ENCODE assay signal across 15 cellular contexts in the genomic region with DNA sequence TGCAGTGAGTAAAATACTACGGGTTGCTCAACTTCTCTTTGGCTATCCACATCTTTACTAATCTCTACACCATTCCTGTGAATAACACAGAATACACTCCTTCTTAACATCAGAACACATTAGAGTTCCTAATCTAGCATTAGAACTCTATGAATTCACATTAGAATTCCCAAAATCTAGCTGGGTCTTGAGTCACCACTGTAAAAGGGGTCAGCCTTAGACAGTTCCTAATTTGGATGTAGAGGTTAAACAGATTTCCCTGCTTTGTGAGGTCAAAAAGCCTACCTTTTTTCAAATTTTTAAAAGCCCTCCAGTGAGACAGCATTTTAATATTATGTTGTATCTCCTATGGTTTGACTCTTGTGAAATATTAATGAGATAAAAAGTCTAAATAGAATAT. TPM values are rescaled to one million over a fixed set of nuclear protein-coding genes. Genes with fewer than 3 reads are reported as not detected.
DNase-seq lines count a peak whose midpoint lies in the region; ATAC-seq and TF ChIP-seq lines count a peak whose summit lies in the region.
"Had no signal": no experiment of that assay in that cellular context is flagged by ENCODE, and none has a peak within 500 bp of the region (broad histone marks: within the 10 kb centered on the region; RNA-seq: fewer than 3 reads in every experiment).

No MANE protein-coding gene starts in this region.

- peaks cover 100% of the 10 kb centered on the region for H3K79me2 ChIP-seq in PC-9 (ENCODE audit: low read depth)

- no peaks in the 10 kb centered on the region for H3K9me2 ChIP-seq in PC-9 (ENCODE audit: insufficient read depth)

- H3K4me3 ChIP-seq in PC-9 (no peak overlapping the region), thyroid gland (replicated peaks in 1 of 3) (no peak overlapping the region)
- H3K4me3 ChIP-seq: K562, transverse colon had no signal

- ATAC-seq in activated naive CD4-positive, alpha-beta T cell treated with anti-CD3 and anti-CD28 coated beads, Interleukin-2, amount 50 U/mL, for 72 hours = no peak
- ATAC-seq in stimulated activated naive CD8-positive, alpha-beta T cell treated with anti-CD3 and anti-CD28 coated beads, Interleukin-15, amount 100 ng/mL, for 72 hours = no peak
- ATAC-seq: foreskin keratinocyte, K562 had no signal

- H3K36me3 ChIP-seq in PC-9 (ENCODE audit: low read depth) = peaks cover 82% of the 10 kb centered on the region
- H3K36me3 ChIP-seq in thyroid gland = peaks cover 17 to 19% of the 10 kb centered on the region in 2 donors

- intact Hi-C loops in PC-9 (cut with micrococcal nuclease; ENCODE audit: unreplicated experiment) = loop anchor here (10.0 kb wide), 1 partner anchor 123 kb away; a partner anchor contains a TSS
- intact Hi-C loops in thyroid gland (cut with DNase I) = loop anchor here (10.0 kb wide), 1 partner anchor 123 kb away; a partner anchor contains a TSS

- peak overlapping the region; percentile 39; the same call in 1 of the 2 replicates for H3K4me2 ChIP-seq in PC-9

- H4K20me1 ChIP-seq in PC-9 (ENCODE audit: insufficient read depth) = peaks cover 98% of the 10 kb centered on the region

- H3K36me3 Mint-ChIP-seq in activated naive CD4-positive, alpha-beta T cell treated with anti-CD3 and anti-CD28 coated beads, Interleukin-2, amount 10 ng/mL, durations not matched to agents 7 days and 5 days = peaks cover 78% of the 10 kb centered on the region
- H3K36me3 Mint-ChIP-seq in activated naive CD4-positive, alpha-beta T cell treated with anti-CD3 and anti-CD28 coated beads, Interleukin-2, amount 50 U/mL, for 72 hours = peaks cover 40 to 86% of the 10 kb centered on the region in 2 donors
- H3K36me3 Mint-ChIP-seq in chondrocyte (ENCODE audit: low read depth) = peaks cover 33% of the 10 kb centered on the region

- H3K27me3 Mint-ChIP-seq in activated naive CD4-positive, alpha-beta T cell treated with anti-CD3 and anti-CD28 coated beads, Interleukin-2, amount 10 ng/mL, durations not matched to agents 7 days and 5 days = no peaks in the 10 kb centered on the region
- H3K27me3 Mint-ChIP-seq in chondrocyte (ENCODE audit: low read depth) = no peaks in the 10 kb centered on the region
- no peaks in the 10 kb centered on the region for H3K27me3 Mint-ChIP-seq in stimulated activated naive CD8-positive, alpha-beta T cell treated with anti-CD3 and anti-CD28 coated beads, Interleukin-15, amount 100 ng/mL, for 72 hours

- H3F3A ChIP-seq in PC-9 (ENCODE audit: insufficient read depth, low read depth) = peaks cover 91% of the 10 kb centered on the region

- no peak for DNase-seq in activated naive CD4-positive, alpha-beta T cell treated with anti-CD3 and anti-CD28 coated beads, Interleukin-2, amount 10 ng/mL, durations not matched to agents 7 days and 5 days
- DNase-seq in activated naive CD4-positive, alpha-beta T cell treated with anti-CD3 and anti-CD28 coated beads, Interleukin-2, amount 50 U/mL, for 72 hours (ENCODE audit: low spot score in 2 of 2) = no peak
- DNase-seq in PC-9 (no peak), chondrocyte (ENCODE audit: low spot score) (no peak), substantia nigra (lab: John Stamatoyannopoulos, UW) (no peak), thyroid gland (no peak), NCI-H1092 (lab: John Stamatoyannopoulos, UW) (no peak)
- DNase-seq in stimulated activated naive CD8-positive, alpha-beta T cell treated with anti-CD3 and anti-CD28 coated beads, Interleukin-15, amount 100 ng/mL, for 72 hours = no peak
- DNase-seq: foreskin keratinocyte, NCI-H1694, NCI-H69, posterior cingulate gyrus, transverse colon had no signal

- H3K27me3 ChIP-seq in PC-9 (ENCODE audit: insufficient read depth, low read depth) (no peaks in the 10 kb centered on the region), thyroid gland (no peaks in the 10 kb centered on the region)
- H3K27me3 ChIP-seq: foreskin keratinocyte, transverse colon had no signal

- H3K27ac Mint-ChIP-seq in activated naive CD4-positive, alpha-beta T cell treated with anti-CD3 and anti-CD28 coated beads, Interleukin-2, amount 10 ng/mL, durations not matched to agents 7 days and 5 days = peak overlapping the region; percentile 2
- H3K27ac Mint-ChIP-seq in activated naive CD4-positive, alpha-beta T cell treated with anti-CD3 and anti-CD28 coated beads, Interleukin-2, amount 50 U/mL, for 72 hours = peak overlapping the region in 1 of 2 donors; percentile 100
- H3K27ac Mint-ChIP-seq in chondrocyte (ENCODE audit: unreplicated experiment) = peak overlapping the region; percentile 78
- no peak overlapping the region for H3K27ac Mint-ChIP-seq in stimulated activated naive CD8-positive, alpha-beta T cell treated with anti-CD3 and anti-CD28 coated beads, Interleukin-15, amount 100 ng/mL, for 72 hours

- no peak for TF ChIP-seq CTCF in PC-9 (conservative IDR thresholded peaks at IDR 0.05)
- TF ChIP-seq CTCF in chondrocyte (IDR thresholded peaks at IDR 0.05) = no peak
- TF ChIP-seq CTCF in thyroid gland (IDR thresholded peaks at IDR 0.05) = no peak

- CTCF ChIA-PET in activated naive CD4-positive, alpha-beta T cell treated with anti-CD3 and anti-CD28 coated beads, Interleukin-2, amount 10 ng/mL, durations not matched to agents 7 days and 5 days (lab: Charles Lee) = no interaction called here
- CTCF ChIA-PET in PC-9 (lab: Charles Lee) = no interaction called here

- H3K4me1 ChIP-seq in PC-9 (replicated peaks; ENCODE audit: insufficient read depth) (peaks cover 51% of the 10 kb centered on the region), thyroid gland (peaks cover 41 to 46% of the 10 kb centered on the region in 2 donors)

- 68 to 83% methylated on average over 1 of the region's 1 CpG for WGBS in thyroid gland, 2 donors

- H3K27ac ChIP-seq in PC-9 (peak overlapping the region; percentile 20; the same call in 1 of the 2 replicates), substantia nigra (ENCODE audit: low read depth, low read length, poor library complexity, severe bottlenecking) (no peak overlapping the region), thyroid gland (no peak overlapping the region)
- H3K27ac ChIP-seq: foreskin keratinocyte, transverse colon had no signal

- H3K4me1 Mint-ChIP-seq in activated naive CD4-positive, alpha-beta T cell treated with anti-CD3 and anti-CD28 coated beads, Interleukin-2, amount 10 ng/mL, durations not matched to agents 7 days and 5 days = peaks cover 91% of the 10 kb centered on the region
- peaks cover 85% of the 10 kb centered on the region for H3K4me1 Mint-ChIP-seq in chondrocyte (ENCODE audit: low read depth)
- H3K4me1 Mint-ChIP-seq in stimulated activated naive CD8-positive, alpha-beta T cell treated with anti-CD3 and anti-CD28 coated beads, Interleukin-15, amount 100 ng/mL, for 72 hours = peaks cover 90% of the 10 kb centered on the region

- H3K9me3 Mint-ChIP-seq in activated naive CD4-positive, alpha-beta T cell treated with anti-CD3 and anti-CD28 coated beads, Interleukin-2, amount 10 ng/mL, durations not matched to agents 7 days and 5 days = no peaks in the 10 kb centered on the region
- no peaks in the 10 kb centered on the region for H3K9me3 Mint-ChIP-seq in activated naive CD4-positive, alpha-beta T cell treated with anti-CD3 and anti-CD28 coated beads, Interleukin-2, amount 50 U/mL, for 72 hours
- H3K9me3 Mint-ChIP-seq in chondrocyte (ENCODE audit: low read depth) = no peaks in the 10 kb centered on the region
- H3K9me3 Mint-ChIP-seq in stimulated activated naive CD8-positive, alpha-beta T cell treated with anti-CD3 and anti-CD28 coated beads, Interleukin-15, amount 100 ng/mL, for 72 hours = no peaks in the 10 kb centered on the region
- H3K9me3 Mint-ChIP-seq: mesothelial cell of epicardium had no signal

- no peak overlapping the region for H3K4me3 Mint-ChIP-seq in activated naive CD4-positive, alpha-beta T cell treated with anti-CD3 and anti-CD28 coated beads, Interleukin-2, amount 10 ng/mL, durations not matched to agents 7 days and 5 days
- H3K4me3 Mint-ChIP-seq in chondrocyte (ENCODE audit: unreplicated experiment) = no peak overlapping the region
- peak overlapping the region; percentile 29 to 100 for H3K4me3 Mint-ChIP-seq in stimulated activated naive CD8-positive, alpha-beta T cell treated with anti-CD3 and anti-CD28 coated beads, Interleukin-15, amount 100 ng/mL, for 72 hours

- no peak for TF ChIP-seq POLR2A in thyroid gland (IDR thresholded peaks at IDR 0.05)

- H3K9me3 ChIP-seq in PC-9 (ENCODE audit: insufficient read depth, low read depth) = no peaks in the 10 kb centered on the region
- no peaks in the 10 kb centered on the region for H3K9me3 ChIP-seq in thyroid gland
- H3K9me3 ChIP-seq: transverse colon had no signal

- BruUV-seq in PC-9 (replicated peaks; lab: Mats Ljungman, UMichigan) = no TSS peak

- H2AFZ ChIP-seq in PC-9 = no peak overlapping the region

- POLR2A ChIA-PET in PC-9 (lab: Charles Lee; ENCODE audit: unreplicated experiment) = no interaction called here

RNA-seq across cellular contexts. Expression of a gene that starts 7.4 kb away (rescaled TPM):
- 1,000 to 10,000 TPM in 1 of 2 donors, 100 to 1,000 TPM in 1; 948 to 1,048 TPM for total RNA-seq in activated naive CD4-positive, alpha-beta T cell treated with anti-CD3 and anti-CD28 coated beads, Interleukin-2, amount 50 U/mL, for 72 hours
- total RNA-seq in PC-9 (2021) = 486 and 550 TPM in 2 replicates
- total RNA-seq in chondrocyte = 286 to 352 TPM (median 291 TPM) in 3 replicates
- 100 to 1,000 TPM; 380 to 454 (median 419) TPM for total RNA-seq in thyroid gland

RNA-seq across cellular contexts. Expression of a gene that starts 18.1 kb away (rescaled TPM):
- not detected for total RNA-seq in activated naive CD4-positive, alpha-beta T cell treated with anti-CD3 and anti-CD28 coated beads, Interleukin-2, amount 50 U/mL, for 72 hours
- total RNA-seq in PC-9 (2021) (0.75 and 2.1 TPM in 2 replicates), chondrocyte (not detected in 3 replicates), thyroid gland (not detected)
- total RNA-seq: foreskin keratinocyte had no signal

Comparison
In these comparisons a context has a peak if more than half of its experiments do, and no peak if none do; other contexts are left out.
1. H3K27ac Mint-ChIP-seq: peak in activated naive CD4-positive, alpha-beta T cell treated with anti-CD3 and anti-CD28 coated beads, Interleukin-2, amount 10 ng/mL, durations not matched to agents 7 days and 5 days (single experiment) and chondrocyte (single experiment); none in stimulated activated naive CD8-positive, alpha-beta T cell treated with anti-CD3 and anti-CD28 coated beads, Interleukin-15, amount 100 ng/mL, for 72 hours (0 of 2).
2. H3K4me3 Mint-ChIP-seq: peak in stimulated activated naive CD8-positive, alpha-beta T cell treated with anti-CD3 and anti-CD28 coated beads, Interleukin-15, amount 100 ng/mL, for 72 hours (2 of 2); none in activated naive CD4-positive, alpha-beta T cell treated with anti-CD3 and anti-CD28 coated beads, Interleukin-2, amount 10 ng/mL, durations not matched to agents 7 days and 5 days (single experiment) and chondrocyte (single experiment).